In the genomic region with DNA sequence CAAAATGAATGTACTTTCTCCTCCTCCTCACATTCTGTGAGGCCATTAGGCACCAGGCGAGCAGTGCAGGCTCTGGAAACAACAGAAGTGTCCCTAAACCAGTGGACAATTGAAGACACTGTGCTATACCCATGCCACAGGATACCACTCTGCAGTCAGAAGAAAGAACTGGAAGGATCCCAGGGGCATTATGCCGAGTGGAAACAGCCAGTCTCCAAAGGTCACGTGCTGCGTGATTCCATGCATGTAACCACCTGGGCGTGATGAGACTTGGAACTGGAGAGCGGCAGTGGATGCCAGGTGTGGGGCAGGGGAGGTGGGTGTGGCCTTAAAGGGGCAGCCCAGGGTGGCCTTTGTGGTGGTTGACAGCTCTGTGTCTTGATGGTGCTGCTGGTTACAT, we compare ENCODE assay signal across 20 cellular contexts.
"Had no signal": no experiment of that assay in that cellular context is flagged by ENCODE, and none has a peak within 500 bp of the region (broad histone marks: within the 10 kb centered on the region; RNA-seq: fewer than 3 reads in every experiment).

No MANE protein-coding gene starts in this region.

- H3K4me1 ChIP-seq: gastroesophageal sphincter, heart right ventricle, tibial artery had no signal

- H3K9me3 ChIP-seq: gastroesophageal sphincter, heart right ventricle, tibial artery had no signal

- H3K27me3 ChIP-seq: brain microvascular endothelial cell, gastroesophageal sphincter, heart right ventricle, tibial artery had no signal

- H3K4me3 ChIP-seq: dorsolateral prefrontal cortex, gastroesophageal sphincter, heart right ventricle, tibial artery had no signal

- ATAC-seq: activated naive CD8-positive, alpha-beta T cell treated with anti-CD3 and anti-CD28 coated beads, Interleukin-2, amount 50 U/mL, for 24 hours; activated T-cell treated with anti-CD3 and anti-CD28 coated beads, Interleukin-2, amount 50 U/mL, for 4 hours; gastroesophageal sphincter; heart right ventricle; left ventricle myocardium superior; stimulated activated naive B cell treated with anti-CD40 and anti-IgM and Interleukin-4, amounts not matched to agents 10 μg/mL and 1 μg/mL and 100 μg/mL, for 72 hours had no signal

- H3K27ac ChIP-seq: brain microvascular endothelial cell, dorsolateral prefrontal cortex, gastroesophageal sphincter, heart right ventricle, tibial artery, VCaP had no signal

- DNase-seq: activated CD4-positive, alpha-beta T cell treated with anti-CD3 and anti-CD28 coated beads, Interleukin-2, amount 50 U/mL, for 1 hour; activated CD4-positive, CD25-positive, alpha-beta regulatory T cell treated with anti-CD3 and anti-CD28 coated beads, Interleukin-2, amount 50 U/mL, for 72 hours; activated CD8-positive, alpha-beta memory T cell treated with anti-CD3 and anti-CD28 coated beads, Interleukin-2, amount 50 U/mL, for 4 hours; activated naive CD4-positive, alpha-beta T cell treated with anti-CD3 and anti-CD28 coated beads for 36 hours; activated naive CD8-positive, alpha-beta T cell treated with anti-CD3 and anti-CD28 coated beads, Interleukin-2, amount 50 U/mL, for 24 hours; activated T-cell treated with anti-CD3 and anti-CD28 coated beads, Interleukin-2, amount 50 U/mL, for 4 hours; anterior cingulate cortex; brain microvascular endothelial cell; central memory CD4-positive, alpha-beta T cell; dorsolateral prefrontal cortex; erythroblast; heart right ventricle; left ventricle myocardium superior; nephron progenitor cell; nucleus accumbens; posterior cingulate gyrus; stimulated activated naive B cell treated with anti-CD40 and anti-IgM and Interleukin-4, amounts not matched to agents 10 μg/mL and 1 μg/mL and 100 μg/mL, for 72 hours; tibial artery had no signal
